In genomic region chr15:79007066-79007465, GRCh38 we compare ENCODE assay signal across 10 cellular contexts.
DNase-seq lines count a peak whose midpoint lies in the region; ATAC-seq, FAIRE-seq and TF ChIP-seq lines count a peak whose summit lies in the region.
"Had no signal": no experiment of that assay in that cellular context is flagged by ENCODE, and none has a peak within 500 bp of the region (broad histone marks: within the 10 kb centered on the region; RNA-seq: fewer than 3 reads in every experiment).

No MANE protein-coding gene starts in this region.

- no peak overlapping the region for H2BK12ac ChIP-seq in mesenchymal stem cell (ENCODE audit: low read length in 2 of 2)

- TF ChIP-seq POLR2A in GM18505 (IDR thresholded peaks at IDR 0.05; ENCODE audit: borderline replicate concordance, extremely low read depth, insufficient read depth, insufficient read length), result no peak

- no peak overlapping the region for H3K23ac ChIP-seq in mesenchymal stem cell (ENCODE audit: low read length in 2 of 2)

- H3K36me3 ChIP-seq in bronchial epithelial cell (ENCODE audit: control insufficient read depth, insufficient read depth, low read length), result no peaks in the 10 kb centered on the region
- no peaks in the 10 kb centered on the region for H3K36me3 ChIP-seq in mesenchymal stem cell (ENCODE audit: control insufficient read depth in 1 of 2, insufficient read depth in 2 of 2, low read depth in 1 of 2, low read length in 2 of 2)
- H3K36me3 ChIP-seq: BLaER1 had no signal

- DNase-seq in NCI-H1092 treated with DMSO at 0.1 percent for 48 hours (lab: John Stamatoyannopoulos, UW), result peak; percentile 16
- no peak for DNase-seq in NCI-H1092 (lab: John Stamatoyannopoulos, UW)
- DNase-seq in NCI-H69 (lab: John Stamatoyannopoulos, UW), result peak; percentile 10
- DNase-seq in bronchial epithelial cell (ENCODE audit: low read depth), result peak; percentile 52
- DNase-seq in mesenchymal stem cell, result peak; percentile 77
- DNase-seq in NK-92 (lab: John Stamatoyannopoulos, UW; ENCODE audit: unreplicated experiment), result no peak
- no peak for DNase-seq in T1000 (lab: John Stamatoyannopoulos, UW)
- DNase-seq: natural killer cell had no signal

- H2BK15ac ChIP-seq in mesenchymal stem cell (ENCODE audit: low read depth, poor library complexity, severe bottlenecking), result peak overlapping the region; percentile 12

- no peak overlapping the region for H2AK5ac ChIP-seq in mesenchymal stem cell (ENCODE audit: low read length, severe bottlenecking)

- no peaks in the 10 kb centered on the region for H3K9me3 ChIP-seq in mesenchymal stem cell (ENCODE audit: control insufficient read depth, low read length)
- H3K9me3 ChIP-seq: BLaER1 had no signal

- no peak overlapping the region for H3K9ac ChIP-seq in mesenchymal stem cell (ENCODE audit: low read length)
- H3K9ac ChIP-seq: BLaER1 had no signal

- 32% methylated on average over 3 of the region's 3 CpGs for WGBS in mesenchymal stem cell

- no peak for ATAC-seq in GM18505 (IDR thresholded peaks at IDR 0.05; ENCODE audit: unreplicated experiment)

- H3K27me3 ChIP-seq in bronchial epithelial cell (ENCODE audit: control insufficient read depth, insufficient read depth, low read length), result no peaks in the 10 kb centered on the region
- peaks cover 0 to 10% of the 10 kb centered on the region in 2 experiments for H3K27me3 ChIP-seq in mesenchymal stem cell (ENCODE audit: control insufficient read depth in 1 of 2, insufficient read depth in 1 of 2, low read length in 2 of 2)
- H3K27me3 ChIP-seq: BLaER1 had no signal

- no peak overlapping the region for H2BK120ac ChIP-seq in mesenchymal stem cell (ENCODE audit: low read depth, low read length)

- H3K4me2 ChIP-seq in mesenchymal stem cell (ENCODE audit: low read length, poor library complexity, severe bottlenecking), result no peak overlapping the region
- H3K4me2 ChIP-seq: BLaER1 had no signal

- H4K8ac ChIP-seq in mesenchymal stem cell (ENCODE audit: low read length), result no peak overlapping the region

- H3K4ac ChIP-seq in mesenchymal stem cell (ENCODE audit: low read depth in 1 of 2, low read length in 2 of 2), result no peak overlapping the region

- FAIRE-seq in bronchial epithelial cell (lab: Jason Lieb, UNC), result no peak

- no peak overlapping the region for H3K14ac ChIP-seq in mesenchymal stem cell (ENCODE audit: low read length in 2 of 2)

- H2BK5ac ChIP-seq in mesenchymal stem cell (ENCODE audit: low read depth, low read length, poor library complexity, severe bottlenecking), result no peak overlapping the region

- no peak overlapping the region for H4K91ac ChIP-seq in mesenchymal stem cell (ENCODE audit: low read length)

- H3K18ac ChIP-seq in mesenchymal stem cell (ENCODE audit: low read depth in 1 of 2, low read length in 2 of 2), result no peak overlapping the region

- peak; percentile 86 for TF ChIP-seq CTCF in bronchial epithelial cell (IDR thresholded peaks at IDR 0.05; ENCODE audit: insufficient read depth, low read length, severe bottlenecking)

- peaks cover 21% of the 10 kb centered on the region for H3K4me1 ChIP-seq in mesenchymal stem cell (ENCODE audit: control insufficient read depth, insufficient read depth, low read depth, low read length)

- H2AFZ ChIP-seq in mesenchymal stem cell (ENCODE audit: low read depth, low read length), result no peak overlapping the region

- H3K4me3 ChIP-seq in bronchial epithelial cell (ENCODE audit: low read depth, low read length), result no peak overlapping the region
- H3K4me3 ChIP-seq in mesenchymal stem cell (ENCODE audit: insufficient read depth in 1 of 2, low read depth in 1 of 2, low read length in 2 of 2), result no peak overlapping the region
- H3K4me3 ChIP-seq: BLaER1 had no signal

- H3K79me1 ChIP-seq in mesenchymal stem cell (replicated peaks; ENCODE audit: low read length, poor library complexity, severe bottlenecking), result no peaks in the 10 kb centered on the region

- no peak overlapping the region for H3K27ac ChIP-seq in mesenchymal stem cell (ENCODE audit: low read length, poor library complexity, severe bottlenecking)
- H3K27ac ChIP-seq: BLaER1 had no signal

Comparison
In these comparisons a context has a peak if more than half of its experiments do, and no peak if none do; other contexts are left out.
1. DNase-seq: peak in NCI-H1092 treated with DMSO at 0.1 percent for 48 hours (single experiment), NCI-H69 (single experiment), bronchial epithelial cell (single experiment) and mesenchymal stem cell (single experiment); none in NCI-H1092 (single experiment), NK-92 (single experiment) and T1000 (single experiment).